ENCODE assay signal across 11 cellular contexts in genomic region chr17:57724038-57724728, GRCh38. TPM values are rescaled to one million over a fixed set of nuclear protein-coding genes. Genes with fewer than 3 reads are reported as not detected.
A peak's percentile ranks its signal among the peaks of the same experiment; 100 is the strongest.
DNase-seq lines count a peak whose midpoint lies in the region; ATAC-seq and TF ChIP-seq lines count a peak whose summit lies in the region.
"Had no signal": no experiment of that assay in that cellular context is flagged by ENCODE, and none has a peak within 500 bp of the region (broad histone marks: within the 10 kb centered on the region; RNA-seq: fewer than 3 reads in every experiment).

No MANE protein-coding gene starts in this region.

- H3K36me3 ChIP-seq in osteoblast (ENCODE audit: insufficient read depth, low read length) (no peaks in the 10 kb centered on the region), brain microvascular endothelial cell (replicated peaks) (no peaks in the 10 kb centered on the region)

- ATAC-seq in GM18909 (IDR thresholded peaks at IDR 0.05; ENCODE audit: poor library complexity, unreplicated experiment): peak; percentile 75
- peak; percentile 80 for ATAC-seq in HG02884 (IDR thresholded peaks at IDR 0.05; ENCODE audit: unreplicated experiment)
- ATAC-seq in HG02938 (IDR thresholded peaks at IDR 0.05; ENCODE audit: unreplicated experiment): no peak

- H2AFZ ChIP-seq in osteoblast (ENCODE audit: low read length): no peak overlapping the region

- H3K79me2 ChIP-seq in osteoblast (ENCODE audit: insufficient read depth, low read length): no peaks in the 10 kb centered on the region

- H3K27me3 ChIP-seq in osteoblast (ENCODE audit: insufficient read depth, low read length): peaks cover 6% of the 10 kb centered on the region
- no peaks in the 10 kb centered on the region for H3K27me3 ChIP-seq in brain microvascular endothelial cell (replicated peaks)

- DNase-seq in osteoblast (ENCODE audit: insufficient read length, low spot score, missing footprints) (peak; percentile 81), amniotic stem cell (lab: John Stamatoyannopoulos, UW) (no peak), brain microvascular endothelial cell (no peak), ureter (ENCODE audit: low spot score) (no peak)

- no peak overlapping the region for H3K4me2 ChIP-seq in osteoblast (ENCODE audit: insufficient read depth, low read length)

- H3K27ac ChIP-seq in osteoblast (ENCODE audit: low read depth, low read length) (no peak overlapping the region), brain microvascular endothelial cell (no peak overlapping the region)
- H3K27ac ChIP-seq: epithelial cell of prostate, SK-N-MC had no signal

- no peaks in the 10 kb centered on the region for H3K9me3 ChIP-seq in osteoblast (ENCODE audit: low read depth, low read length)

- no peak overlapping the region for H3K4me3 ChIP-seq in osteoblast (ENCODE audit: insufficient read depth, low read length)
- H3K4me3 ChIP-seq in brain microvascular endothelial cell (ENCODE audit: low read depth, low read length): no peak overlapping the region
- H3K4me3 ChIP-seq: SK-N-MC had no signal

- TF ChIP-seq CTCF in osteoblast (IDR thresholded peaks at IDR 0.05; ENCODE audit: extremely low read depth, low read depth, low read length): no peak
- no peak for TF ChIP-seq CTCF in brain microvascular endothelial cell (IDR thresholded peaks at IDR 0.05; ENCODE audit: low read depth, low read length, missing control alignments)

- no peaks in the 10 kb centered on the region for H3K4me1 ChIP-seq in osteoblast (ENCODE audit: insufficient read depth, low read length)

- in situ Hi-C loops in brain microvascular endothelial cell (cut with HindIII; ENCODE audit: low pct_ligation_motif_present, low sequenced_read_pairs): no loop called here

- H4K20me1 ChIP-seq in osteoblast (ENCODE audit: insufficient read depth, low read length): no peaks in the 10 kb centered on the region

TF ChIP-seq in PFSK-1, 5 proteins besides CTCF, POLR2A, EP300 and RAD21:
- TF ChIP-seq TAF1 (IDR thresholded peaks at IDR 0.05; ENCODE audit: borderline replicate concordance, insufficient read depth, low read length) (0 out of 2 replicates have a peak, but pooled peaks have one; percentile 27), POLR2AphosphoS5 (IDR thresholded peaks at IDR 0.05; ENCODE audit: low read depth, low read length) (no peak), FOXP2 (optimal IDR thresholded peaks at IDR 0.05; ENCODE audit: borderline replicate concordance, extremely low read depth, extremely low read length, insufficient read depth) (peak; percentile 42), SIN3A (IDR thresholded peaks at IDR 0.05; ENCODE audit: borderline replicate concordance, insufficient read depth, low read length) (no peak)

RNA-seq across cellular contexts. Expression of gene CCDC182, which starts 20.9 kb away (rescaled TPM):
- not detected for polyA plus RNA-seq in PFSK-1 (2012; ENCODE audit: insufficient read length, low read depth)
- not detected in 2 replicates for total RNA-seq in osteoblast
- total RNA-seq in ureter: not detected
- total RNA-seq: lower leg skin had no signal
